Comparison of ENCODE assay signal across 7 cellular contexts in genomic region chr14:57871487-57872080, GRCh38. TPM values are rescaled to one million over a fixed set of nuclear protein-coding genes. Genes with fewer than 3 reads are reported as not detected.
DNase-seq lines count a peak whose midpoint lies in the region; FAIRE-seq and TF ChIP-seq lines count a peak whose summit lies in the region.

No MANE protein-coding gene starts in this region.

- H3K9me3 ChIP-seq in stomach, result no peaks in the 10 kb centered on the region

- H3K27ac Mint-ChIP-seq in glutamatergic neuron (ENCODE audit: unreplicated experiment), result no peak overlapping the region
- no peak overlapping the region for H3K27ac Mint-ChIP-seq in activated T-helper 1 cell treated with anti-CD3 and anti-CD28 coated beads, Interleukin-12 subunit alpha, Interleukin-12 subunit beta, Interleukin-2, Interleukin-4 antibody, amounts not matched to agents 30 ng/mL and 10 ng/mL and 1 ng/mL, durations not matched to agents 14 hours and 24 hours and 36 hours

- intact Hi-C loops in stomach (cut with DNase I; ENCODE audit: low total_unique reads), result no loop called here
- intact Hi-C loops in activated T-helper 1 cell treated with anti-CD3 and anti-CD28 coated beads, Interleukin-12 subunit alpha, Interleukin-12 subunit beta, Interleukin-2, Interleukin-4 antibody, amounts not matched to agents 30 ng/mL and 10 ng/mL and 1 ng/mL, durations not matched to agents 14 hours and 24 hours and 36 hours (cut with micrococcal nuclease), result no loop called here

- H3K27me3 ChIP-seq in stomach, result peaks cover 0 to 9% (median 2%) of the 10 kb centered on the region in 3 donors

- H3K36me3 Mint-ChIP-seq in glutamatergic neuron (ENCODE audit: unreplicated experiment), result no peaks in the 10 kb centered on the region
- no peaks in the 10 kb centered on the region for H3K36me3 Mint-ChIP-seq in activated T-helper 1 cell treated with anti-CD3 and anti-CD28 coated beads, Interleukin-12 subunit alpha, Interleukin-12 subunit beta, Interleukin-2, Interleukin-4 antibody, amounts not matched to agents 30 ng/mL and 10 ng/mL and 1 ng/mL, durations not matched to agents 14 hours and 24 hours and 36 hours (ENCODE audit: low read depth)

- no peak overlapping the region for H3K4me3 Mint-ChIP-seq in glutamatergic neuron (ENCODE audit: unreplicated experiment)
- no peak overlapping the region for H3K4me3 Mint-ChIP-seq in activated T-helper 1 cell treated with anti-CD3 and anti-CD28 coated beads, Interleukin-12 subunit alpha, Interleukin-12 subunit beta, Interleukin-2, Interleukin-4 antibody, amounts not matched to agents 30 ng/mL and 10 ng/mL and 1 ng/mL, durations not matched to agents 14 hours and 24 hours and 36 hours

- H3K27me3 Mint-ChIP-seq in glutamatergic neuron (ENCODE audit: unreplicated experiment), result peaks cover 2% of the 10 kb centered on the region
- H3K27me3 Mint-ChIP-seq in activated T-helper 1 cell treated with anti-CD3 and anti-CD28 coated beads, Interleukin-12 subunit alpha, Interleukin-12 subunit beta, Interleukin-2, Interleukin-4 antibody, amounts not matched to agents 30 ng/mL and 10 ng/mL and 1 ng/mL, durations not matched to agents 14 hours and 24 hours and 36 hours (ENCODE audit: insufficient read depth), result peaks cover 4% of the 10 kb centered on the region

- no peak overlapping the region for H3K4me3 ChIP-seq in stomach

- H3K4me1 ChIP-seq in stomach, result peaks cover 0 to 4% (median 0%) of the 10 kb centered on the region in 4 donors

- peak; percentile 81 for TF ChIP-seq CTCF in glutamatergic neuron (IDR thresholded peaks at IDR 0.05; ENCODE audit: partially characterized antibody, unreplicated experiment)
- peak in 4 of 7 experiments; percentile 10 to 33 (median 22) for TF ChIP-seq CTCF in stomach (IDR thresholded peaks at IDR 0.05)

- TF ChIP-seq POLR2A in stomach (IDR thresholded peaks at IDR 0.05), result no peak

- FAIRE-seq in GM19239 (lab: Jason Lieb, UNC), result peak; percentile 94

- WGBS in stomach, 5 donors, result 56 to 63% (median 59%) methylated on average over 2 of the region's 2 CpGs

- H3K36me3 ChIP-seq in stomach, result no peaks in the 10 kb centered on the region

- no peak for TF ChIP-seq EP300 in stomach (IDR thresholded peaks at IDR 0.05)

- H3K27ac ChIP-seq in stomach, result no peak overlapping the region

- peak; percentile 54 for DNase-seq in EH (ENCODE audit: low read depth)
- DNase-seq in GM19239 (ENCODE audit: insufficient read length, low spot score), result peak; percentile 26
- peak; percentile 45 for DNase-seq in HT-29 (ENCODE audit: low spot score)
- DNase-seq in SW480 (ENCODE audit: low spot score), result peak; percentile 7
- peak; percentile 56 for DNase-seq in glutamatergic neuron
- DNase-seq in stomach, result no peak
- DNase-seq in activated T-helper 1 cell treated with anti-CD3 and anti-CD28 coated beads, Interleukin-12 subunit alpha, Interleukin-12 subunit beta, Interleukin-2, Interleukin-4 antibody, amounts not matched to agents 30 ng/mL and 10 ng/mL and 1 ng/mL, durations not matched to agents 14 hours and 24 hours and 36 hours (ENCODE audit: low spot score), result no peak

- H3K9me3 Mint-ChIP-seq in glutamatergic neuron (ENCODE audit: unreplicated experiment), result no peaks in the 10 kb centered on the region
- H3K9me3 Mint-ChIP-seq in activated T-helper 1 cell treated with anti-CD3 and anti-CD28 coated beads, Interleukin-12 subunit alpha, Interleukin-12 subunit beta, Interleukin-2, Interleukin-4 antibody, amounts not matched to agents 30 ng/mL and 10 ng/mL and 1 ng/mL, durations not matched to agents 14 hours and 24 hours and 36 hours, result no peaks in the 10 kb centered on the region

- H3K4me1 Mint-ChIP-seq in glutamatergic neuron (ENCODE audit: low read depth, unreplicated experiment), result no peaks in the 10 kb centered on the region
- no peaks in the 10 kb centered on the region for H3K4me1 Mint-ChIP-seq in activated T-helper 1 cell treated with anti-CD3 and anti-CD28 coated beads, Interleukin-12 subunit alpha, Interleukin-12 subunit beta, Interleukin-2, Interleukin-4 antibody, amounts not matched to agents 30 ng/mL and 10 ng/mL and 1 ng/mL, durations not matched to agents 14 hours and 24 hours and 36 hours (ENCODE audit: low read depth)

RNA-seq across cellular contexts. Expression of gene SLC35F4, which starts 5.7 kb away (rescaled TPM):
- total RNA-seq in HT-29 (2014; rRNA removed; shearing (Covaris generic)), result not detected in 2 replicates
- not detected for total RNA-seq in glutamatergic neuron (ENCODE audit: unreplicated experiment)
- total RNA-seq in stomach, result not detected
- polyA plus RNA-seq in stomach, result under 1 TPM in 1 of 3 donors, not detected in 2; 0.19 TPM
- total RNA-seq in activated T-helper 1 cell treated with anti-CD3 and anti-CD28 coated beads, Interleukin-12 subunit alpha, Interleukin-12 subunit beta, Interleukin-2, Interleukin-4 antibody, amounts not matched to agents 30 ng/mL and 10 ng/mL and 1 ng/mL, durations not matched to agents 14 hours and 24 hours and 36 hours, result not detected in 2 replicates

Comparison
In these comparisons a context has a peak if more than half of its experiments do, and no peak if none do; other contexts are left out.
1. DNase-seq: peak in EH (single experiment), GM19239 (single experiment), HT-29 (single experiment), SW480 (single experiment) and glutamatergic neuron (single experiment); none in stomach (single experiment) and activated T-helper 1 cell treated with anti-CD3 and anti-CD28 coated beads, Interleukin-12 subunit alpha, Interleukin-12 subunit beta, Interleukin-2, Interleukin-4 antibody, amounts not matched to agents 30 ng/mL and 10 ng/mL and 1 ng/mL, durations not matched to agents 14 hours and 24 hours and 36 hours (single experiment).